8 cellular contexts compared by ENCODE assay signal in genomic region chr11:22193348-22194051, GRCh38. TPM values are rescaled to one million over a fixed set of nuclear protein-coding genes. Genes with fewer than 3 reads are reported as not detected.
DNase-seq lines count a peak whose midpoint lies in the region; ATAC-seq and TF ChIP-seq lines count a peak whose summit lies in the region.

No MANE protein-coding gene starts in this region.

- H3K36me3 ChIP-seq in lower lobe of right lung: no peaks in the 10 kb centered on the region

- H3K4me1 ChIP-seq in lower lobe of right lung: peaks cover 14% of the 10 kb centered on the region

- no peaks in the 10 kb centered on the region for H3K27me3 ChIP-seq in lower lobe of right lung (ENCODE audit: low read depth)

- peak overlapping the region; percentile 77 for H3K4me3 ChIP-seq in lower lobe of right lung

- H3K27ac ChIP-seq in cingulate gyrus (ENCODE audit: low read depth, low read length): peak overlapping the region; percentile 39
- peak overlapping the region; percentile 56 for H3K27ac ChIP-seq in lower lobe of right lung
- peak overlapping the region; percentile 40 for H3K27ac ChIP-seq in temporal lobe (ENCODE audit: low read depth, low read length)

- H3K9me3 ChIP-seq in lower lobe of right lung: no peaks in the 10 kb centered on the region

- DNase-seq in G401 (ENCODE audit: low spot score) (peak; percentile 8), NCI-H1105 treated with DMSO at 0.1 percent for 48 hours (lab: John Stamatoyannopoulos, UW) (peak; percentile 68), lower lobe of right lung (peak; percentile 48), GOT3 (lab: John Stamatoyannopoulos, UW) (no peak)

- TF ChIP-seq CTCF in lower lobe of right lung (IDR thresholded peaks at IDR 0.05): no peak

- intact Hi-C loops in lower lobe of right lung (cut with DNase I): no loop called here

- ATAC-seq in GM21423 (IDR thresholded peaks at IDR 0.05; ENCODE audit: unreplicated experiment): peak; percentile 37
- peak; percentile 68 to 77 for ATAC-seq in lower lobe of right lung
- ATAC-seq in HG02973 (IDR thresholded peaks at IDR 0.05; ENCODE audit: unreplicated experiment): no peak

- in situ Hi-C loops in G401 (cut with HindIII; ENCODE audit: low sequenced_read_pairs): no loop called here

RNA-seq across cellular contexts. Expression of gene ANO5, which starts 0.6 kb away (rescaled TPM):
- total RNA-seq in G401 (2014; rRNA removed; shearing (Covaris generic)): 1.1 and 1.6 TPM in 2 replicates
- total RNA-seq in lower lobe of right lung: 4.8 TPM
- total RNA-seq in temporal lobe: 14.8 TPM
